ENCODE assay signal across 11 cellular contexts in genomic region chr7:23410446-23411183, GRCh38.
A peak's percentile ranks its signal among the peaks of the same experiment; 100 is the strongest.
DNase-seq lines count a peak whose midpoint lies in the region; ATAC-seq, FAIRE-seq and TF ChIP-seq lines count a peak whose summit lies in the region.
"Had no signal": no experiment of that assay in that cellular context is flagged by ENCODE, and none has a peak within 500 bp of the region (broad histone marks: within the 10 kb centered on the region; RNA-seq: fewer than 3 reads in every experiment).

No MANE protein-coding gene starts in this region.

- H3K36me3 ChIP-seq in GM06990 (ENCODE audit: control insufficient read depth, insufficient read depth, low read length), result peaks cover 19% of the 10 kb centered on the region

- DNase-seq in GM06990 (ENCODE audit: extremely low read depth, insufficient read length) (peak; percentile 75), NAMALWA (ENCODE audit: low spot score) (peak; percentile 54), RCC 7860 (ENCODE audit: low spot score) (no peak), cerebellar cortex (ENCODE audit: low spot score) (no peak), NCI-H1092 (lab: John Stamatoyannopoulos, UW) (no peak), DMS 273 treated with DMSO at 0.1 percent for 48 hours (lab: John Stamatoyannopoulos, UW) (no peak)
- DNase-seq: cortex of kidney, RPMI8226 had no signal

- H3K27me3 ChIP-seq in GM06990 (replicated peaks; ENCODE audit: control insufficient read depth, insufficient read depth, low read length), result no peaks in the 10 kb centered on the region

- no peak for FAIRE-seq in RCC 7860 (lab: Jason Lieb, UNC)
- FAIRE-seq: islet of Langerhans had no signal

- ATAC-seq in GM19372 (IDR thresholded peaks at IDR 0.05; ENCODE audit: low read depth, unreplicated experiment), result peak; percentile 87
- ATAC-seq in HG02943 (IDR thresholded peaks at IDR 0.05; ENCODE audit: low read depth, unreplicated experiment), result peak; percentile 88

- no peak overlapping the region for H3K4me3 ChIP-seq in GM06990 (replicated peaks; ENCODE audit: low read depth, low read length)

- no peak for TF ChIP-seq CTCF in GM06990 (IDR thresholded peaks at IDR 0.05; ENCODE audit: insufficient read depth, low read length, poor library complexity, severe bottlenecking)

Comparison
In these comparisons a context has a peak if more than half of its experiments do, and no peak if none do; other contexts are left out.
1. DNase-seq: peak in GM06990 (single experiment) and NAMALWA (single experiment); none in RCC 7860 (single experiment), cerebellar cortex (single experiment), NCI-H1092 (single experiment) and DMS 273 treated with DMSO at 0.1 percent for 48 hours (single experiment).